In the genomic region with DNA sequence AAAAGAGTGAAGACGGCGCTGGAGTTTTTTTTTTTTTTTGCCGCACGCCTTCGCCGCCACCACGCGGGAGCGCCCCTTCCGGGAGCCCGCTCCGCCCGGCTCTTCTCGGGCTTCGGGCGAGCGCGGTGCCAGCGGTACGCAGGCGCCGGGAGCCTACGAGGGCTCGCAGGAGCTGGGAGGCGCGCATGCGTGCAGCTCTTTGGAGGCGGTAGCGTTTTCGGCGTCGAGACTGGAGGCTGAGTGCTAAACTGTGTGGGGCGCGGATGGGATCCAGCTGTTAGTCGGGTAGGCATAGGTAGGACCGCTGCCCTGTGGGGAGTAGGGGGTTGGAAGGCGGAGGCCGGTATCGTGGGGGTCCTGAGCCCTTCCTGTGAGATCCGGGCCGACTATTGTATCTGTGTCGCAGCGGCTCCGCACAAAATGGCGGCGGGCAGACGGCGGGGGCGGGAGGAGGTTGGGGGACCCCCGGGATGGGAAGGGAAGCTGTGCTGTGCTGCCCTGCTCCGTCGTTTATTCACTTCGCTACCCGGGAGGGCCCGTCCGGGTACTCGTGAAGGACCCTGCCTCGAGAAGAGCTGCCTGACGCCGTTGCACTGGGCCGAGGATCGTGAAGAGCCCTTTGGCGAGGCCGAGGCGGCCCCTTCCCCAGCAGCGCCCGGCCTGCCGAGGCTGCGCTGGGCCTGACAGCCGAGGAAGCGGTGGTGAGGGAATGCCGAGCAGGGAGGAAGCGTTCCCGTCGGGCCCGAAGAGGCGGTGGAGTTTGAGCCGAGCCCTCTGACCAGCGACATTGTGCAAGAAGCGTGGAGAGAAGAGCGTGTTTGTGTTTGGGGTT, we compare ENCODE assay signal across 1 cellular context.
A peak's percentile ranks its signal among the peaks of the same experiment; 100 is the strongest.
TF ChIP-seq lines count a peak whose summit lies in the region.

TSS of gene ZNF638 (plus strand) at position 202 of the 832 bp plus-strand sequence. CDS start 17,173 bp downstream, outside the sequence.

TF ChIP-seq in HepG2, 621 proteins besides CTCF, POLR2A, EP300 and RAD21 (continued from another document and continues in another):
- TF ChIP-seq ZUFSP (CRISPR knock-in tag; IDR thresholded peaks at IDR 0.05; ENCODE audit: borderline replicate concordance), result no peak
- no peak for TF ChIP-seq SCMH1 (CRISPR knock-in tag; IDR thresholded peaks at IDR 0.05; ENCODE audit: borderline replicate concordance)
- TF ChIP-seq, protein P1, sequence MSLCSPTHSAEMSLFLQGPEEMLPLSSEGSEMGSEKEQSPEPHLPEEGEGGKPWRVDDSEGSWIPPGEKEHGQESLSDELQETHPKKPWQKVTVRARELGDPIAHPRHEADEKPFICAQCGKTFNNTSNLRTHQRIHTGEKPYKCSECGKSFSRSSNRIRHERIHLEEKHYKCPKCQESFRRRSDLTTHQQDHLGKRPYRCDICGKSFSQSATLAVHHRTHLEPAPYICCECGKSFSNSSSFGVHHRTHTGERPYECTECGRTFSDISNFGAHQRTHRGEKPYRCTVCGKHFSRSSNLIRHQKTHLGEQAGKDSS (CRISPR knock-in tag; IDR thresholded peaks at IDR 0.05; ENCODE audit: borderline replicate concordance, low read depth), result peak; percentile 76; the same call in 1 of the 2 replicates
- TF ChIP-seq MAF1 (CRISPR knock-in tag; IDR thresholded peaks at IDR 0.05; ENCODE audit: borderline replicate concordance), result 0 out of 2 replicates have a peak, but pooled peaks have one; percentile 52
- peak; percentile 67 for TF ChIP-seq TEAD3 (CRISPR knock-in tag; optimal IDR thresholded peaks at IDR 0.05; ENCODE audit: borderline replicate concordance)
- TF ChIP-seq NAIF1 (CRISPR knock-in tag; IDR thresholded peaks at IDR 0.05; ENCODE audit: borderline replicate concordance), result peak; percentile 92
- no peak for TF ChIP-seq CC2D1A (CRISPR knock-in tag; IDR thresholded peaks at IDR 0.05)
- TF ChIP-seq SALL1 (CRISPR knock-in tag; IDR thresholded peaks at IDR 0.05), result peak; percentile 85
- no peak for TF ChIP-seq ZNF775 (CRISPR knock-in tag; IDR thresholded peaks at IDR 0.05; ENCODE audit: borderline replicate concordance)
- TF ChIP-seq IRF2 (CRISPR knock-in tag; IDR thresholded peaks at IDR 0.05), result peak; percentile 10
- peak; percentile 72; the same call in 1 of the 2 replicates for TF ChIP-seq ZNF83 (CRISPR knock-in tag; IDR thresholded peaks at IDR 0.05; ENCODE audit: borderline replicate concordance)
- TF ChIP-seq PCBP1 (IDR thresholded peaks at IDR 0.05; ENCODE audit: borderline replicate concordance, low read depth, low read length), result peak; percentile 87; the same call in 1 of the 2 replicates
- TF ChIP-seq ZNF563 (CRISPR knock-in tag; IDR thresholded peaks at IDR 0.05), result peak; percentile 91
- TF ChIP-seq PHF21A (CRISPR knock-in tag; IDR thresholded peaks at IDR 0.05), result no peak; the same call in 1 of the 2 replicates
- TF ChIP-seq SOX13 (IDR thresholded peaks at IDR 0.05), result 0 out of 2 replicates have a peak, but pooled peaks have one; percentile 7
- peak in 1 of 2 experiments; percentile 50; a peak in 2 of 4 replicates for TF ChIP-seq SOX13 (CRISPR knock-in tag; conservative IDR thresholded peaks at IDR 0.05 in 1 of 2, IDR thresholded peaks at IDR 0.05 in 1 of 2)
- no peak for TF ChIP-seq FOXA1 (IDR thresholded peaks at IDR 0.05)
- TF ChIP-seq FOXA1 (CRISPR knock-in tag; IDR thresholded peaks at IDR 0.05), result peak; percentile 47; the same call in 1 of the 2 replicates
- no peak for TF ChIP-seq ZNF382 (CRISPR knock-in tag; IDR thresholded peaks at IDR 0.05; ENCODE audit: borderline replicate concordance)
- TF ChIP-seq IKZF4 (CRISPR knock-in tag; IDR thresholded peaks at IDR 0.05; ENCODE audit: borderline replicate concordance, low read depth, not compliant biosample characterization), result peak; percentile 87
- TF ChIP-seq E2F1 (CRISPR knock-in tag; IDR thresholded peaks at IDR 0.05), result no peak
- peak; percentile 72 for TF ChIP-seq TGIF2 (CRISPR knock-in tag; IDR thresholded peaks at IDR 0.05)
- TF ChIP-seq ZNF180 (CRISPR knock-in tag; IDR thresholded peaks at IDR 0.05; ENCODE audit: borderline replicate concordance, low read depth), result no peak
- no peak for TF ChIP-seq SMAD3 (CRISPR knock-in tag; IDR thresholded peaks at IDR 0.05)
- 0 out of 2 replicates have a peak, but pooled peaks have one; percentile 27 for TF ChIP-seq GFI1 (CRISPR knock-in tag; IDR thresholded peaks at IDR 0.05; ENCODE audit: borderline replicate concordance)
- TF ChIP-seq ZNF768 (CRISPR knock-in tag; IDR thresholded peaks at IDR 0.05), result peak; percentile 73; the same call in 1 of the 2 replicates
- no peak for TF ChIP-seq ZNF713 (CRISPR knock-in tag; IDR thresholded peaks at IDR 0.05)
- no peak for TF ChIP-seq ZNF367 (CRISPR knock-in tag; IDR thresholded peaks at IDR 0.05; ENCODE audit: borderline replicate concordance)
- TF ChIP-seq, protein P2, sequence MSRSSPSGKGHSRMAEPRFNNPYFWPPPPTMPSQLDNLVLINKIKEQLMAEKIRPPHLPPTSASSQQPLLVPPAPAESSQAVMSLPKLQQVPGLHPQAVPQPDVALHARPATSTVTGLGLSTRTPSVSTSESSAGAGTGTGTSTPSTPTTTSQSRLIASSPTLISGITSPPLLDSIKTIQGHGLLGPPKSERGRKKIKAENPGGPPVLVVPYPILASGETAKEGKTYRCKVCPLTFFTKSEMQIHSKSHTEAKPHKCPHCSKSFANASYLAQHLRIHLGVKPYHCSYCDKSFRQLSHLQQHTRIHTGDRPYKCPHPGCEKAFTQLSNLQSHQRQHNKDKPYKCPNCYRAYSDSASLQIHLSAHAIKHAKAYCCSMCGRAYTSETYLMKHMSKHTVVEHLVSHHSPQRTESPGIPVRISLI (CRISPR knock-in tag; IDR thresholded peaks at IDR 0.05; ENCODE audit: borderline replicate concordance), result peak; percentile 59
- TF ChIP-seq SPEN (CRISPR knock-in tag; IDR thresholded peaks at IDR 0.05; ENCODE audit: low read depth), result peak; percentile 35; the same call in 1 of the 2 replicates
- TF ChIP-seq HIC2 (CRISPR knock-in tag; IDR thresholded peaks at IDR 0.05; ENCODE audit: low read depth), result 0 out of 2 replicates have a peak, but pooled peaks have one; percentile 32
- TF ChIP-seq, protein P3, sequence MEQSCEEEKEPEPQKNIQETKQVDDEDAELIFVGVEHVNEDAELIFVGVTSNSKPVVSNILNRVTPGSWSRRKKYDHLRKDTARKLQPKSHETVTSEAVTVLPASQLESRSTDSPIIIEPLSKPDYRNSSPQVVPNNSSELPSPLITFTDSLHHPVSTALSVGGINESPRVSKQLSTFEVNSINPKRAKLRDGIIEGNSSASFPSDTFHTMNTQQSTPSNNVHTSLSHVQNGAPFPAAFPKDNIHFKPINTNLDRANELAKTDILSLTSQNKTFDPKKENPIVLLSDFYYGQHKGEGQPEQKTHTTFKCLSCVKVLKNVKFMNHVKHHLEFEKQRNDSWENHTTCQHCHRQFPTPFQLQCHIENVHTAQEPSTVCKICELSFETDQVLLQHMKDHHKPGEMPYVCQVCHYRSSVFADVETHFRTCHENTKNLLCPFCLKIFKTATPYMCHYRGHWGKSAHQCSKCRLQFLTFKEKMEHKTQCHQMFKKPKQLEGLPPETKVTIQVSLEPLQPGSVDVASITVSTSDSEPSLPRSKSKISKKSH (CRISPR knock-in tag; IDR thresholded peaks at IDR 0.05; ENCODE audit: borderline replicate concordance), result peak; percentile 55; the same call in 1 of the 2 replicates
- TF ChIP-seq NFIC (IDR thresholded peaks at IDR 0.05; ENCODE audit: low read length), result no peak
- TF ChIP-seq ESRRA (CRISPR knock-in tag; IDR thresholded peaks at IDR 0.05; ENCODE audit: low read depth), result peak; percentile 63; the same call in 1 of the 2 replicates
- TF ChIP-seq ZNF572 (CRISPR knock-in tag; IDR thresholded peaks at IDR 0.05), result no peak
- no peak; the same call in 1 of the 2 replicates for TF ChIP-seq JDP2 (CRISPR knock-in tag; IDR thresholded peaks at IDR 0.05; ENCODE audit: borderline replicate concordance)
- TF ChIP-seq ZMYM4 (CRISPR knock-in tag; IDR thresholded peaks at IDR 0.05), result peak; percentile 82
- TF ChIP-seq ATF7-NPFF (CRISPR knock-in tag; IDR thresholded peaks at IDR 0.05; ENCODE audit: low read depth), result peak; percentile 91
- TF ChIP-seq, protein P4, sequence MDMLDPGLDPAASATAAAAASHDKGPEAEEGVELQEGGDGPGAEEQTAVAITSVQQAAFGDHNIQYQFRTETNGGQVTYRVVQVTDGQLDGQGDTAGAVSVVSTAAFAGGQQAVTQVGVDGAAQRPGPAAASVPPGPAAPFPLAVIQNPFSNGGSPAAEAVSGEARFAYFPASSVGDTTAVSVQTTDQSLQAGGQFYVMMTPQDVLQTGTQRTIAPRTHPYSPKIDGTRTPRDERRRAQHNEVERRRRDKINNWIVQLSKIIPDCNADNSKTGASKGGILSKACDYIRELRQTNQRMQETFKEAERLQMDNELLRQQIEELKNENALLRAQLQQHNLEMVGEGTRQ (IDR thresholded peaks at IDR 0.05; ENCODE audit: low read depth, low read length), result no peak
- TF ChIP-seq, protein P4 (CRISPR knock-in tag; IDR thresholded peaks at IDR 0.05; ENCODE audit: borderline replicate concordance), result no peak; the same call in 1 of the 2 replicates
- TF ChIP-seq HDAC1 (CRISPR knock-in tag; IDR thresholded peaks at IDR 0.05), result peak; percentile 92
- TF ChIP-seq ZFP62 (CRISPR knock-in tag; IDR thresholded peaks at IDR 0.05), result no peak
- TF ChIP-seq ZNF720 (CRISPR knock-in tag; IDR thresholded peaks at IDR 0.05), result no peak
- no peak for TF ChIP-seq NFYC (CRISPR knock-in tag; IDR thresholded peaks at IDR 0.05)
- TF ChIP-seq ZNF317 (CRISPR knock-in tag; IDR thresholded peaks at IDR 0.05), result no peak; the same call in 1 of the 2 replicates
- no peak for TF ChIP-seq RARG (CRISPR knock-in tag; IDR thresholded peaks at IDR 0.05; ENCODE audit: low read depth)
- TF ChIP-seq GABPA (IDR thresholded peaks at IDR 0.05; ENCODE audit: low read depth, low read length), result no peak
- TF ChIP-seq GABPA (CRISPR knock-in tag; IDR thresholded peaks at IDR 0.05; ENCODE audit: low read depth), result no peak
- TF ChIP-seq ATM (IDR thresholded peaks at IDR 0.05; ENCODE audit: borderline replicate concordance), result no peak
- peak; percentile 74; the same call in 1 of the 2 replicates for TF ChIP-seq ZNF468 (CRISPR knock-in tag; IDR thresholded peaks at IDR 0.05)
- no peak for TF ChIP-seq FOXM1 (CRISPR knock-in tag; IDR thresholded peaks at IDR 0.05)
- peak; percentile 1 for TF ChIP-seq ZFP36 (IDR thresholded peaks at IDR 0.05; ENCODE audit: borderline replicate concordance, low read depth, low read length, partially characterized antibody)
- TF ChIP-seq KDM4B (CRISPR knock-in tag; IDR thresholded peaks at IDR 0.05), result no peak; the same call in none of the 2 replicates
- TF ChIP-seq ATF5 (CRISPR knock-in tag; IDR thresholded peaks at IDR 0.05; ENCODE audit: low read depth), result no peak
- peak; percentile 97 for TF ChIP-seq ASH2L (IDR thresholded peaks at IDR 0.05; ENCODE audit: insufficient read length, low read depth, low read length)
- TF ChIP-seq CCAR2 (optimal IDR thresholded peaks at IDR 0.05; ENCODE audit: low read depth, low read length), result no peak
- TF ChIP-seq ZNF292 (CRISPR knock-in tag; IDR thresholded peaks at IDR 0.05; ENCODE audit: borderline replicate concordance, low read depth), result peak; percentile 91
- no peak for TF ChIP-seq XBP1 (CRISPR knock-in tag; IDR thresholded peaks at IDR 0.05)
- no peak for TF ChIP-seq ZNF496 (CRISPR knock-in tag; IDR thresholded peaks at IDR 0.05; ENCODE audit: insufficient replicate concordance)
